Comparison of ENCODE assay signal across 3 cellular contexts in genomic region chr11:82059505-82059904, GRCh38.
TF ChIP-seq lines count a peak whose summit lies in the region.

No MANE protein-coding gene starts in this region.

TF ChIP-seq in HepG2, 621 proteins besides CTCF, POLR2A, EP300 and RAD21:
- TF ChIP-seq MAFF (IDR thresholded peaks at IDR 0.05; ENCODE audit: low read depth, low read length) (peak; percentile 52; the same call in 1 of the 2 replicates), MAFK (conservative IDR thresholded peaks at IDR 0.05 in 1 of 2, IDR thresholded peaks at IDR 0.05 in 1 of 2; ENCODE audit: low read length in 2 of 2) (peak; percentile 61 to 68; a peak in 3 of 4 replicates), ZMYM3 (CRISPR knock-in tag; IDR thresholded peaks at IDR 0.05) (no peak)

TF ChIP-seq in A549, 52 proteins besides CTCF, POLR2A, EP300 and RAD21:
- TF ChIP-seq MAFK (IDR thresholded peaks at IDR 0.05; ENCODE audit: partially characterized antibody) (peak; percentile 50), ESRRA (IDR thresholded peaks at IDR 0.05; ENCODE audit: borderline replicate concordance, low read length) (no peak)
TF ChIP-seq in A549: peak in this region for 1.

TF ChIP-seq in IMR-90, 13 proteins besides CTCF, POLR2A, EP300 and RAD21:
- TF ChIP-seq MAFK (IDR thresholded peaks at IDR 0.05; ENCODE audit: low read depth, low read length) (peak; percentile 43), FOS (IDR thresholded peaks at IDR 0.05; ENCODE audit: low read depth, low read length) (no peak), CHD1 (IDR thresholded peaks at IDR 0.05; ENCODE audit: low read depth, low read length) (no peak), BHLHE40 (IDR thresholded peaks at IDR 0.05; ENCODE audit: low read depth, low read length) (no peak), USF2 (IDR thresholded peaks at IDR 0.05; ENCODE audit: low read depth, low read length) (no peak), NFE2L2 (IDR thresholded peaks at IDR 0.05; ENCODE audit: low read depth, low read length) (no peak)
